8 cellular contexts compared by ENCODE assay signal in the genomic region with DNA sequence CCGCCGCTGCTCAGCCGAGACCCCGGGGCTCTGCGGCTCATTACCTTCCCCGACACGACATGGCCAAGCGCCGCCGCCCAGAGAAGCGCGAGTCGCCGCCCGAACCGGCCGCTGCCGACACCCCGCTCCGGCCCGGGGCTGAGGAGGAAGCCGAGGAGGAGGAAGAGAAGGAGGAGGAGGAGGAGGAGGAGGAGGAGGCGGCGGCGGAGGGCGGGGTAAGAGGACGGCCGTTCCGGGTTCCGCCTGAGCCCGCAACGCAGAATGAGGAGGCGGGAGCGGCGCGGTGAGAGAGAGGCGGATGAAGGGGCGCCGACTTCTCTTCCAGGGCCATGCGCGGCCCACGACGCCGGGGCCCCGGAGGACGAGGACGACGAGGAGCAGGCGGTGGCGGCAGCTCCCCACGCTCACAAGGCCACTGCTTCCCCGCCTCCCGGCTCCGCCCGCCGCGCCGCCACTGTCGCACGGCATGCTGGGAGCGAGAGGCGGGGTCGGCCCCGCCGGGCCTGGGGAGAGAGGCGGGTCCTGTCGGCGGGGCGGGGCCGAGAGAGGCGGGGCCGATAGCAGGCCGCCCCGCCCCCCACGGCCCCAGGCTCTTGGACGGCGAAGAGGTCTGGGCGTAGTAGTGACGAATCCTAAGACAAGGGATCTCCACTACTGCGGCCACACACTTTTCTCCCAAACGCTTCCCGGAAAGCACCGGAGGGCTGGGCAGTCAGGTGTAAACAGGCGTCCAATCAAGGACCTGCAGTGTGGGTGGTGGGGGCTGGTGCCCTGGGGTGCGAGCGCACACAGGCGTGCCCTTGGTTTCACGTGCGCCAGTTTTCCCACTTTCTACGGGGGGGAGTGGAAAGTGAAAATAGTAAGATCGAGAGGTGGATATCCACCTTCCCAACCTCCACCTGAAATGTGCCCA.
DNase-seq lines count a peak whose midpoint lies in the region; ATAC-seq and TF ChIP-seq lines count a peak whose summit lies in the region.
"Not testable (repeated sequence)": the region's sequence is repeated elsewhere in the genome, so short reads cannot be mapped to it uniquely, and the experiment has no call there.

No MANE protein-coding gene starts in this region.

- peak; percentile 86 for ATAC-seq in GM19324 (IDR thresholded peaks at IDR 0.05; ENCODE audit: low FRiP score, unreplicated experiment)
- ATAC-seq in HG03457 (IDR thresholded peaks at IDR 0.05; ENCODE audit: unreplicated experiment), result peak; percentile 62
- peak; percentile 96 for ATAC-seq in left lung

- not testable (repeated sequence) for H3K36me3 ChIP-seq in BE2C, left lung

- H3K4me1 ChIP-seq in BE2C, result not testable (repeated sequence)
- peaks cover 0 to 30% of the 10 kb centered on the region in 2 donors for H3K4me1 ChIP-seq in left lung

- peak; percentile 96 for DNase-seq in BE2C
- peak; percentile 98 for DNase-seq in NCI-H69 (lab: John Stamatoyannopoulos, UW)
- peak; percentile 65 to 77 for DNase-seq in activated CD4-positive, alpha-beta T cell treated with anti-CD3 and anti-CD28 coated beads, Interleukin-2, amount 50 U/mL, for 24 hours (ENCODE audit: low read depth in 1 of 2, low spot score in 1 of 2)
- DNase-seq in dedifferentiated amniotic fluid mesenchymal stem cell (ENCODE audit: extremely low spot score), result peak; percentile 76
- DNase-seq in left lung, result peak; percentile 93 to 98
- peak; percentile 88 to 91 for DNase-seq in stimulated activated CD4-positive, alpha-beta T cell treated with anti-CD3 and anti-CD28 coated beads, Interleukin-2, amount 100 ng/mL, for 24 hours

- intact Hi-C loops in left lung (cut with DNase I), result not testable (repeated sequence)

- H3K4me3 ChIP-seq in BE2C (ENCODE audit: low read depth, low read length) (peak overlapping the region; percentile 57), left lung (peak overlapping the region; percentile 51 to 57)

- TF ChIP-seq CTCF in BE2C (IDR thresholded peaks at IDR 0.05; ENCODE audit: low read depth, low read length); left lung (IDR thresholded peaks at IDR 0.05): not testable (repeated sequence)

- H3K9me3 ChIP-seq in BE2C, left lung: not testable (repeated sequence)

- H3K27me3 ChIP-seq in BE2C, left lung: not testable (repeated sequence)

- H3K27ac ChIP-seq in left lung, result peak overlapping the region; percentile 90 to 92

Comparison
In these comparisons a context has a peak if more than half of its experiments do, and no peak if none do; other contexts are left out.
1. Peak in every context shown above with its lines: DNase-seq, ATAC-seq, H3K4me3 ChIP-seq and H3K27ac ChIP-seq.